In genomic region chr9:76459691-76460635, GRCh38 we compare ENCODE assay signal across 8 cellular contexts. TPM values are rescaled to one million over a fixed set of nuclear protein-coding genes. Genes with fewer than 3 reads are reported as not detected.
DNase-seq lines count a peak whose midpoint lies in the region; ATAC-seq and TF ChIP-seq lines count a peak whose summit lies in the region.

No MANE protein-coding gene starts in this region.

- TF ChIP-seq CTCF in GM13977 (IDR thresholded peaks at IDR 0.05; ENCODE audit: extremely low read depth, insufficient read depth, missing control alignments) (peak; percentile 27), neural progenitor cell (IDR thresholded peaks at IDR 0.05) (peak; percentile 56)

- peaks cover 5% of the 10 kb centered on the region for H3K27me3 Mint-ChIP-seq in activated T-cell treated with anti-CD3 and anti-CD28 coated beads, Interleukin-2, amount 50 U/mL, for 72 hours (ENCODE audit: low read depth)
- peaks cover 15% of the 10 kb centered on the region for H3K27me3 Mint-ChIP-seq in neural progenitor cell (ENCODE audit: insufficient read depth, low read depth)

- peak overlapping the region; percentile 80 for H2AFZ ChIP-seq in neural progenitor cell (replicated peaks)

- in situ Hi-C loops in GM13977 (cut with MboI; ENCODE audit: low pct_unique_long_range_greater_than_20kb, low sequenced_read_pairs, unreplicated experiment) = no loop called here

- peaks cover 0 to 51% (median 8%) of the 10 kb centered on the region in 11 experiments; a peak in 10 of 22 replicates for H4K20me1 ChIP-seq in BLaER1 treated with 17β-estradiol and CSF1 and Interleukin-3, amounts not matched to agents 10 nM and 100 nM
- H4K20me1 ChIP-seq in neural progenitor cell (ENCODE audit: low read depth) = peaks cover 6% of the 10 kb centered on the region

- H3K27me3 ChIP-seq in BLaER1 treated with 17β-estradiol and CSF1 and Interleukin-3, amounts not matched to agents 10 nM and 100 nM = peaks cover 13 to 49% (median 21%) of the 10 kb centered on the region in 11 experiments; a peak in 21 of 22 replicates
- no peaks in the 10 kb centered on the region for H3K27me3 ChIP-seq in neural progenitor cell

- peak; percentile 46 for DNase-seq in GM13977 (ENCODE audit: low spot score)
- DNase-seq in NCI-H1105 (lab: John Stamatoyannopoulos, UW) = peak; percentile 47
- DNase-seq in activated T-cell treated with anti-CD3 and anti-CD28 coated beads, Interleukin-2, amount 50 U/mL, for 72 hours = peak in 1 of 2 donors; percentile 16
- DNase-seq in germinal center (ENCODE audit: low spot score) = peak; percentile 39
- peak; percentile 76 for DNase-seq in neural progenitor cell (ENCODE audit: low spot score)
- DNase-seq in ureter (ENCODE audit: low spot score) = no peak

- H3K4me2 ChIP-seq in BLaER1 treated with 17β-estradiol and CSF1 and Interleukin-3, amounts not matched to agents 10 nM and 100 nM = peak overlapping the region; percentile 86 to 99 (median 95)
- peak overlapping the region; percentile 83 for H3K4me2 ChIP-seq in neural progenitor cell

- no peak for ATAC-seq in activated T-cell treated with anti-CD3 and anti-CD28 coated beads, Interleukin-2, amount 50 U/mL, for 72 hours (replicated peaks in 1 of 2)
- no peak for ATAC-seq in HG02588 (IDR thresholded peaks at IDR 0.05; ENCODE audit: unreplicated experiment)

- H3K4me1 ChIP-seq in BLaER1 treated with 17β-estradiol and CSF1 and Interleukin-3, amounts not matched to agents 10 nM and 100 nM = peaks cover 21 to 58% (median 44%) of the 10 kb centered on the region in 10 experiments
- peaks cover 11% of the 10 kb centered on the region for H3K4me1 ChIP-seq in neural progenitor cell

- H3K79me2 ChIP-seq in neural progenitor cell (ENCODE audit: low read depth) = peaks cover 31% of the 10 kb centered on the region

- H3K36me3 Mint-ChIP-seq in activated T-cell treated with anti-CD3 and anti-CD28 coated beads, Interleukin-2, amount 50 U/mL, for 72 hours (ENCODE audit: insufficient read depth in 2 of 2) = peaks cover 2 to 3% of the 10 kb centered on the region in 2 donors
- H3K36me3 Mint-ChIP-seq in neural progenitor cell = no peaks in the 10 kb centered on the region

- H3K9ac ChIP-seq in BLaER1 treated with 17β-estradiol and CSF1 and Interleukin-3, amounts not matched to agents 10 nM and 100 nM = peak overlapping the region; percentile 44 to 80 (median 76)
- H3K9ac ChIP-seq in neural progenitor cell = no peak overlapping the region

- H3K4me3 Mint-ChIP-seq in activated T-cell treated with anti-CD3 and anti-CD28 coated beads, Interleukin-2, amount 50 U/mL, for 72 hours = peak overlapping the region; percentile 98 to 99
- H3K4me3 Mint-ChIP-seq in neural progenitor cell = peak overlapping the region; percentile 90

- H3K36me3 ChIP-seq in BLaER1 treated with 17β-estradiol and CSF1 and Interleukin-3, amounts not matched to agents 10 nM and 100 nM = peaks cover 0 to 38% (median 0%) of the 10 kb centered on the region in 11 experiments; a peak in 4 of 22 replicates
- no peaks in the 10 kb centered on the region for H3K36me3 ChIP-seq in neural progenitor cell

- H3K27ac ChIP-seq in BLaER1 treated with 17β-estradiol and CSF1 and Interleukin-3, amounts not matched to agents 10 nM and 100 nM = peak overlapping the region in 10 of 11 experiments; percentile 18 to 64 (median 47); a peak in 17 of 22 replicates
- H3K27ac ChIP-seq in neural progenitor cell = no peak overlapping the region

- H3K4me3 ChIP-seq in BLaER1 treated with 17β-estradiol and CSF1 and Interleukin-3, amounts not matched to agents 10 nM and 100 nM = peak overlapping the region; percentile 68 to 87 (median 76)
- peak overlapping the region; percentile 73 for H3K4me3 ChIP-seq in neural progenitor cell

- H3K9me3 Mint-ChIP-seq in activated T-cell treated with anti-CD3 and anti-CD28 coated beads, Interleukin-2, amount 50 U/mL, for 72 hours = no peaks in the 10 kb centered on the region
- no peaks in the 10 kb centered on the region for H3K9me3 Mint-ChIP-seq in neural progenitor cell

- H3F3A ChIP-seq in neural progenitor cell (ENCODE audit: low read depth) = peaks cover 3% of the 10 kb centered on the region

- peaks cover 0 to 4% (median 0%) of the 10 kb centered on the region in 11 experiments; a peak in 2 of 22 replicates for H3K9me3 ChIP-seq in BLaER1 treated with 17β-estradiol and CSF1 and Interleukin-3, amounts not matched to agents 10 nM and 100 nM (replicated peaks in 1 of 11)
- H3K9me3 ChIP-seq in neural progenitor cell (ENCODE audit: low read depth) = no peaks in the 10 kb centered on the region

- H3K4me1 Mint-ChIP-seq in activated T-cell treated with anti-CD3 and anti-CD28 coated beads, Interleukin-2, amount 50 U/mL, for 72 hours (ENCODE audit: low read depth) = peaks cover 19% of the 10 kb centered on the region
- peaks cover 24% of the 10 kb centered on the region for H3K4me1 Mint-ChIP-seq in neural progenitor cell

- peak overlapping the region; percentile 60 for H3K27ac Mint-ChIP-seq in activated T-cell treated with anti-CD3 and anti-CD28 coated beads, Interleukin-2, amount 50 U/mL, for 72 hours
- H3K27ac Mint-ChIP-seq in neural progenitor cell = no peak overlapping the region

RNA-seq across cellular contexts. Expression of gene GCNT1, which starts 1.0 kb away (rescaled TPM):
- total RNA-seq in activated T-cell treated with anti-CD3 and anti-CD28 coated beads, Interleukin-2, amount 50 U/mL, for 72 hours = 1 to 10 TPM; 4.2 to 9.7 TPM
- total RNA-seq in neural progenitor cell (ENCODE audit: low replicate concordance) (14.2 and 25.5 TPM in 2 replicates), ureter (9.9 TPM)
